Comparison of ENCODE assay signal across 10 cellular contexts in the genomic region with DNA sequence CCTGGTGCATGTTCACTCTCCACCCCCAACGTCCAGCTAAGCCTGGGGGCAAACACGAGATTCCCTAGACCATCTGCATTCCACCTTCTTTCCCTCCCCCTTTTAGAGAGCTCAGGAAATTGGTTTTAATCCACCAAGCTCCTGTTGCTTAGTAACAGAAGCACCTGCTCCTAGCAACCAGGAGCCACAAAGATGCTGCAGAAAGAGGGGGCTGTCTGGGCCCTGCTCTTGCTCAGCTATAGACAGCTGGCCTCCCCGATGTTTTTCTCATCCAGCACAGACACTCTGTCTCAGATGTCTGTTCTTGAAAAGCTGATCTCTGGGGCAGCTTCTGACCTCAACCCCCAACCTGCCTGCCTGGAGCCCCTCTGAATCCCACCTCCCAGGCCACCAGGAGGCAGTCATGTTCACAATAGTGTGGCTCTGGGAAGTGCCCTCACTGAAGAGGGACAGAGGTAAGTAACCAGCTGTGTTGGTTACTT.
A peak's percentile ranks its signal among the peaks of the same experiment; 100 is the strongest.
DNase-seq lines count a peak whose midpoint lies in the region; ATAC-seq and TF ChIP-seq lines count a peak whose summit lies in the region.
"Had no signal": no experiment of that assay in that cellular context is flagged by ENCODE, and none has a peak within 500 bp of the region (broad histone marks: within the 10 kb centered on the region; RNA-seq: fewer than 3 reads in every experiment).

No MANE protein-coding gene starts in this region.

- no peaks in the 10 kb centered on the region for H3K27me3 Mint-ChIP-seq in nephron progenitor cell (ENCODE audit: low read depth, poor library complexity)

- H3K36me3 ChIP-seq in colonic mucosa = no peaks in the 10 kb centered on the region

- H3K9me3 Mint-ChIP-seq in nephron progenitor cell = peaks cover 18% of the 10 kb centered on the region

- peak; percentile 11 for DNase-seq in NB4 (ENCODE audit: low read depth)
- peak; percentile 2 for DNase-seq in activated T-cell treated with anti-CD3 and anti-CD28 coated beads for 24 hours (ENCODE audit: low read depth)
- DNase-seq in nephron progenitor cell = peak; percentile 10
- no peak for DNase-seq in colonic mucosa
- DNase-seq: NCI-H446 treated with DMSO at 0.1 percent for 48 hours had no signal

- no peak overlapping the region for H3K27ac ChIP-seq in colonic mucosa

- 0 out of 2 replicates have a peak, but pooled peaks have one; percentile 21 for TF ChIP-seq CTCF in GM12874 (IDR thresholded peaks at IDR 0.05; ENCODE audit: insufficient read depth, low read depth, low read length)
- TF ChIP-seq CTCF in NB4 (IDR thresholded peaks at IDR 0.05; ENCODE audit: low read depth, low read length) = no peak
- TF ChIP-seq CTCF in nephron progenitor cell (IDR thresholded peaks at IDR 0.05) = no peak
- TF ChIP-seq CTCF in colonic mucosa (IDR thresholded peaks at IDR 0.05) = no peak

- TF ChIP-seq POLR2A in NB4 (IDR thresholded peaks at IDR 0.05; ENCODE audit: extremely low read depth, insufficient read length) = no peak

- intact Hi-C loops in colonic mucosa (cut with DNase I) = no loop called here

- H3K4me1 Mint-ChIP-seq in nephron progenitor cell = peaks cover 12% of the 10 kb centered on the region

- no peak overlapping the region for H3K4me3 Mint-ChIP-seq in nephron progenitor cell

- H3K4me3 ChIP-seq in NB4 (ENCODE audit: low read depth, low read length) = no peak overlapping the region
- H3K4me3 ChIP-seq in colonic mucosa = no peak overlapping the region
- H3K4me3 ChIP-seq: mucosa of descending colon had no signal

- no peaks in the 10 kb centered on the region for H3K9me3 ChIP-seq in colonic mucosa
- H3K9me3 ChIP-seq: mucosa of descending colon had no signal

- H3K27ac Mint-ChIP-seq in nephron progenitor cell = peak overlapping the region; percentile 20

- peaks cover 3% of the 10 kb centered on the region for H3K27me3 ChIP-seq in colonic mucosa

- ATAC-seq in HG03571 (IDR thresholded peaks at IDR 0.05; ENCODE audit: unreplicated experiment) (no peak), HG03108 (IDR thresholded peaks at IDR 0.05; ENCODE audit: unreplicated experiment) (no peak), GM21737 (IDR thresholded peaks at IDR 0.05; ENCODE audit: unreplicated experiment) (no peak)
- ATAC-seq: mucosa of descending colon had no signal

- H3K9ac ChIP-seq in colonic mucosa (ENCODE audit: low read depth in 2 of 2, low read length in 2 of 2) = no peak overlapping the region

- H3K4me1 ChIP-seq in colonic mucosa = no peaks in the 10 kb centered on the region

- no peaks in the 10 kb centered on the region for H3K36me3 Mint-ChIP-seq in nephron progenitor cell (ENCODE audit: low read depth)
